25 cellular contexts compared by ENCODE assay signal in genomic region chr3:133196527-133196926, GRCh38.
"Had no signal": no experiment of that assay in that cellular context is flagged by ENCODE, and none has a peak within 500 bp of the region (broad histone marks: within the 10 kb centered on the region; RNA-seq: fewer than 3 reads in every experiment).

No MANE protein-coding gene starts in this region.

- H3K9me3 ChIP-seq: suprapubic skin, testis, thoracic aorta, thyroid gland, transverse colon, upper lobe of right lung, uterus, vagina had no signal

- DNase-seq: stimulated activated CD4-positive, alpha-beta T cell treated with anti-CD3 and anti-CD28 coated beads, Interleukin-2, amount 100 ng/mL, for 48 hours; stimulated activated CD4-positive, alpha-beta T cell treated with anti-CD3 and anti-CD28 coated beads, Interleukin-4, amount 100 ng/mL, for 1 hour; stimulated activated CD4-positive, alpha-beta T cell treated with anti-CD3 and anti-CD28 coated beads, Interleukin-4, amount 100 ng/mL, for 24 hours; stimulated activated CD4-positive, alpha-beta T cell treated with anti-CD3 and anti-CD28 coated beads, Interleukin-4, amount 100 ng/mL, for 4 hours; stimulated activated CD8-positive, alpha-beta memory T cell treated with anti-CD3 and anti-CD28 coated beads, Interleukin-4, amount 100 ng/mL, for 48 hours; stimulated activated naive B cell treated with anti-CD40 and anti-IgM and Interleukin-4, amounts not matched to agents 10 μg/mL and 1 μg/mL and 100 μg/mL, for 72 hours; stimulated activated naive CD4-positive, alpha-beta T cell; stimulated activated naive CD4-positive, alpha-beta T cell treated with Interleukin-2 at 50 U/mL for 16 hours; stimulated activated naive CD8-positive, alpha-beta T cell treated with anti-CD3 and anti-CD28 coated beads, Interleukin-15, amount 100 ng/mL, for 72 hours; stimulated activated naive CD8-positive, alpha-beta T cell treated with anti-CD3 and anti-CD28 coated beads, Interleukin-15, Interleukin-2, amounts not matched to agents 100 U/mL and 50 U/mL, for 24 hours; stomach; substantia nigra; testis; thyroid gland; tibial artery; transverse colon; upper lobe of left lung; upper lobe of right lung; uterus had no signal

- ATAC-seq: stimulated activated effector memory CD8-positive, alpha-beta T cell treated with anti-CD3 and anti-CD28 coated beads, Interleukin-12 subunit alpha, Interleukin-12 subunit beta, amount 100 ng/mL, for 72 hours; stimulated activated naive B cell treated with anti-CD40 and anti-IgM and Interleukin-4, amounts not matched to agents 10 μg/mL and 1 μg/mL and 100 μg/mL, for 72 hours; stimulated activated naive CD8-positive, alpha-beta T cell treated with anti-CD3 and anti-CD28 coated beads, Interleukin-15, Interleukin-2, amounts not matched to agents 100 U/mL and 50 U/mL, for 24 hours; upper lobe of right lung had no signal

- H3K4me1 ChIP-seq: stomach, suprapubic skin, thyroid gland, tibial artery, tibial nerve, transverse colon, upper lobe of left lung, upper lobe of right lung, uterus, vagina had no signal

- H3K4me3 ChIP-seq: stomach, suprapubic skin, testis, thoracic aorta, thyroid gland, tibial artery, tibial nerve, transverse colon, upper lobe of left lung, upper lobe of right lung, uterus, vagina had no signal

- H3K36me3 ChIP-seq: stomach, suprapubic skin, thoracic aorta, thyroid gland, tibial artery, tibial nerve, transverse colon, upper lobe of left lung, upper lobe of right lung, uterus, vagina had no signal

- FAIRE-seq: urothelium cell line had no signal

- H3K27ac ChIP-seq: stomach, suprapubic skin, testis, thoracic aorta, thyroid gland, tibial artery, tibial nerve, transverse colon, upper lobe of left lung, upper lobe of right lung, uterus, vagina had no signal

- H3K27me3 ChIP-seq: stomach, suprapubic skin, testis, thyroid gland, tibial artery, tibial nerve, transverse colon, upper lobe of left lung, upper lobe of right lung, uterus, vagina had no signal
